In genomic region chr3:23882487-23882918, GRCh38 we compare ENCODE assay signal across 19 cellular contexts.
"Had no signal": no experiment of that assay in that cellular context is flagged by ENCODE, and none has a peak within 500 bp of the region (broad histone marks: within the 10 kb centered on the region; RNA-seq: fewer than 3 reads in every experiment).

No MANE protein-coding gene starts in this region.

- H3K9me3 Mint-ChIP-seq: naive thymus-derived CD8-positive, alpha-beta T cell; type B pancreatic cell had no signal

- H3K27ac ChIP-seq: coronary artery, foreskin keratinocyte, ovary, right atrium auricular region, stomach, thoracic aorta, uterus had no signal

- H3K27me3 ChIP-seq: foreskin keratinocyte, ovary, right atrium auricular region, stomach, uterus had no signal

- H3K4me2 ChIP-seq: smooth muscle cell had no signal

- DNase-seq: effector CD4-positive, alpha-beta T cell; endodermal cell; foreskin keratinocyte; mammary epithelial cell; mucosa of descending colon; nucleus accumbens; ovary; stimulated activated CD4-positive, alpha-beta T cell treated with anti-CD3 and anti-CD28 coated beads, Interleukin-2, amount 100 ng/mL, for 48 hours; stomach; substantia nigra; uterus had no signal

- FAIRE-seq: endothelial cell of umbilical vein had no signal

- H3K27ac Mint-ChIP-seq: type B pancreatic cell had no signal

- ATAC-seq: foreskin keratinocyte, mucosa of descending colon had no signal

- H3K27me3 Mint-ChIP-seq: naive thymus-derived CD8-positive, alpha-beta T cell; type B pancreatic cell had no signal

- H3K36me3 ChIP-seq: ovary, thoracic aorta, uterus had no signal

- H3K4me1 ChIP-seq: foreskin keratinocyte had no signal

- H3K9me3 ChIP-seq: mucosa of descending colon, ovary, right atrium auricular region, stomach, thoracic aorta, uterus had no signal

- H3K4me3 Mint-ChIP-seq: endodermal cell, neural crest cell, type B pancreatic cell had no signal

- H3K4me3 ChIP-seq: coronary artery, mucosa of descending colon, ovary, right atrium auricular region, smooth muscle cell, stomach, thoracic aorta, uterus had no signal
